ENCODE assay signal across 1 cellular context in genomic region chr14:65745396-65746190, GRCh38.
TF ChIP-seq lines count a peak whose summit lies in the region.

No MANE protein-coding gene starts in this region.

TF ChIP-seq in GM23338, 12 proteins besides CTCF, POLR2A, EP300 and RAD21 (continued from another document):
- TF ChIP-seq, protein P1, sequence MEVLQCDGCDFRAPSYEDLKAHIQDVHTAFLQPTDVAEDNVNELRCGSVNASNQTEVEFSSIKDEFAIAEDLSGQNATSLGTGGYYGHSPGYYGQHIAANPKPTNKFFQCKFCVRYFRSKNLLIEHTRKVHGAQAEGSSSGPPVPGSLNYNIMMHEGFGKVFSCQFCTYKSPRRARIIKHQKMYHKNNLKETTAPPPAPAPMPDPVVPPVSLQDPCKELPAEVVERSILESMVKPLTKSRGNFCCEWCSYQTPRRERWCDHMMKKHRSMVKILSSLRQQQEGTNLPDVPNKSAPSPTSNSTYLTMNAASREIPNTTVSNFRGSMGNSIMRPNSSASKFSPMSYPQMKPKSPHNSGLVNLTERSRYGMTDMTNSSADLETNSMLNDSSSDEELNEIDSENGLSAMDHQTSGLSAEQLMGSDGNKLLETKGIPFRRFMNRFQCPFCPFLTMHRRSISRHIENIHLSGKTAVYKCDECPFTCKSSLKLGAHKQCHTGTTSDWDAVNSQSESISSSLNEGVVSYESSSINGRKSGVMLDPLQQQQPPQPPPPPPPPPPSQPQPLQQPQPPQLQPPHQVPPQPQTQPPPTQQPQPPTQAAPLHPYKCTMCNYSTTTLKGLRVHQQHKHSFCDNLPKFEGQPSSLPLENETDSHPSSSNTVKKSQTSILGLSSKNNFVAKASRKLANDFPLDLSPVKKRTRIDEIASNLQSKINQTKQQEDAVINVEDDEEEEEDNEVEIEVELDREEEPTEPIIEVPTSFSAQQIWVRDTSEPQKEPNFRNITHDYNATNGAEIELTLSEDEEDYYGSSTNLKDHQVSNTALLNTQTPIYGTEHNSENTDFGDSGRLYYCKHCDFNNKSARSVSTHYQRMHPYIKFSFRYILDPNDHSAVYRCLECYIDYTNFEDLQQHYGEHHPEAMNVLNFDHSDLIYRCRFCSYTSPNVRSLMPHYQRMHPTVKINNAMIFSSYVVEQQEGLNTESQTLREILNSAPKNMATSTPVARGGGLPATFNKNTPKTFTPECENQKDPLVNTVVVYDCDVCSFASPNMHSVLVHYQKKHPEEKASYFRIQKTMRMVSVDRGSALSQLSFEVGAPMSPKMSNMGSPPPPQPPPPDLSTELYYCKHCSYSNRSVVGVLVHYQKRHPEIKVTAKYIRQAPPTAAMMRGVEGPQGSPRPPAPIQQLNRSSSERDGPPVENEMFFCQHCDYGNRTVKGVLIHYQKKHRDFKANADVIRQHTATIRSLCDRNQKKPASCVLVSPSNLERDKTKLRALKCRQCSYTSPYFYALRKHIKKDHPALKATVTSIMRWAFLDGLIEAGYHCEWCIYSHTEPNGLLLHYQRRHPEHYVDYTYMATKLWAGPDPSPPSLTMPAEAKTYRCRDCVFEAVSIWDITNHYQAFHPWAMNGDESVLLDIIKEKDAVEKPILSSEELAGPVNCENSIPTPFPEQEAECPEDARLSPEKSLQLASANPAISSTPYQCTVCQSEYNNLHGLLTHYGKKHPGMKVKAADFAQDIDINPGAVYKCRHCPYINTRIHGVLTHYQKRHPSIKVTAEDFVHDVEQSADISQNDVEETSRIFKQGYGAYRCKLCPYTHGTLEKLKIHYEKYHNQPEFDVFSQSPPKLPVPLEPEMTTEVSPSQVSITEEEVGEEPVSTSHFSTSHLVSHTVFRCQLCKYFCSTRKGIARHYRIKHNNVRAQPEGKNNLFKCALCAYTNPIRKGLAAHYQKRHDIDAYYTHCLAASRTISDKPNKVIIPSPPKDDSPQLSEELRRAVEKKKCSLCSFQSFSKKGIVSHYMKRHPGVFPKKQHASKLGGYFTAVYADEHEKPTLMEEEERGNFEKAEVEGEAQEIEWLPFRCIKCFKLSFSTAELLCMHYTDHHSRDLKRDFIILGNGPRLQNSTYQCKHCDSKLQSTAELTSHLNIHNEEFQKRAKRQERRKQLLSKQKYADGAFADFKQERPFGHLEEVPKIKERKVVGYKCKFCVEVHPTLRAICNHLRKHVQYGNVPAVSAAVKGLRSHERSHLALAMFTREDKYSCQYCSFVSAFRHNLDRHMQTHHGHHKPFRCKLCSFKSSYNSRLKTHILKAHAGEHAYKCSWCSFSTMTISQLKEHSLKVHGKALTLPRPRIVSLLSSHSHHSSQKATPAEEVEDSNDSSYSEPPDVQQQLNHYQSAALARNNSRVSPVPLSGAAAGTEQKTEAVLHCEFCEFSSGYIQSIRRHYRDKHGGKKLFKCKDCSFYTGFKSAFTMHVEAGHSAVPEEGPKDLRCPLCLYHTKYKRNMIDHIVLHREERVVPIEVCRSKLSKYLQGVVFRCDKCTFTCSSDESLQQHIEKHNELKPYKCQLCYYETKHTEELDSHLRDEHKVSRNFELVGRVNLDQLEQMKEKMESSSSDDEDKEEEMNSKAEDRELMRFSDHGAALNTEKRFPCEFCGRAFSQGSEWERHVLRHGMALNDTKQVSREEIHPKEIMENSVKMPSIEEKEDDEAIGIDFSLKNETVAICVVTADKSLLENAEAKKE (CRISPR knock-in tag; IDR thresholded peaks at IDR 0.05): no peak
- TF ChIP-seq ZNF331 (CRISPR knock-in tag; IDR thresholded peaks at IDR 0.05; ENCODE audit: low read depth): no peak
- no peak for TF ChIP-seq ZNF114 (CRISPR knock-in tag; IDR thresholded peaks at IDR 0.05)
- no peak for TF ChIP-seq EZH2 (IDR thresholded peaks at IDR 0.05; ENCODE audit: low read depth, unreplicated experiment)
- no peak for TF ChIP-seq EZH2phosphoT487 (IDR thresholded peaks at IDR 0.05; ENCODE audit: unreplicated experiment)
- no peak for TF ChIP-seq JUNB (IDR thresholded peaks at IDR 0.05; ENCODE audit: unreplicated experiment)
